33 cellular contexts compared by ENCODE assay signal in the genomic region with DNA sequence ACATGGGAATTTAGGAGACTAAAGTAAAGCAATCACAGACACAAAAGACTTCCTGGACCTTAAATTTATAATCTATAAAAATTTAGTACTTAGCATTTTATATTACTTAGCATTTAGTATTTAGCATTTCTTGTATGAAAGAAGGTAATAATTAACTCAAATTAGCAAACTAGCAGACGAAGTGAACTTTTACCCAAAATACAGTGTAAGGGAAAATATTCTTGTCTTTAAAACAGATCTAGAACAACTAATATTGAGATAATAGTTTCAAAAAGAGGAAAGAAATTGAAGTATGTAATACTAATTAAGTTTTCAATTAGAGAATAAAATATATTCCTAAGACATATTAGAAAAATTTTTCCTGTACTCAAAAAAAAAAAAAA.
"Had no signal": no experiment of that assay in that cellular context is flagged by ENCODE, and none has a peak within 500 bp of the region (broad histone marks: within the 10 kb centered on the region; RNA-seq: fewer than 3 reads in every experiment).

No MANE protein-coding gene starts in this region.

- H3K36me3 Mint-ChIP-seq: activated CD4-positive, alpha-beta memory T cell treated with anti-CD3 and anti-CD28 coated beads for 36 hours; activated naive CD4-positive, alpha-beta T cell treated with anti-CD3 and anti-CD28 coated beads, Interleukin-2, amount 50 U/mL, for 72 hours; brain; T-cell had no signal

- H3K4me1 ChIP-seq: adrenal gland, SJSA1 had no signal

- H3K36me3 ChIP-seq: adrenal gland, SJSA1 had no signal

- H3K9me3 ChIP-seq: adrenal gland, SK-N-SH had no signal

- H3K27me3 ChIP-seq: adrenal gland had no signal

- H3K4me1 Mint-ChIP-seq: activated B cell treated with CpG ODN at 0.5 μM for 24 hours, brain, T-cell, T-helper 17 cell had no signal

- FAIRE-seq: astrocyte, bronchial epithelial cell had no signal

- H3K4me3 ChIP-seq: adrenal gland, SJSA1 had no signal

- ATAC-seq: activated naive CD4-positive, alpha-beta T cell treated with anti-CD3 and anti-CD28 coated beads, Interleukin-2, amount 50 U/mL, for 72 hours; activated T-cell treated with anti-CD3 and anti-CD28 coated beads, Interleukin-2, amount 50 U/mL, for 4 hours; Panc1; T-cell; T-helper 17 cell had no signal

- H3K9ac ChIP-seq: KMS-11, SK-N-SH had no signal

- H3K9me2 ChIP-seq: SK-N-SH had no signal

- DNase-seq: activated B cell treated with CpG ODN at 0.5 μM for 24 hours; activated CD4-positive, alpha-beta memory T cell treated with anti-CD3 and anti-CD28 coated beads for 36 hours; activated CD4-positive, alpha-beta T cell treated with anti-CD3 and anti-CD28 coated beads for 4 hours; activated CD4-positive, alpha-beta T cell treated with anti-CD3 and anti-CD28 coated beads, Interleukin-2, amount 50 U/mL, for 1 hour; activated CD4-positive, CD25-positive, alpha-beta regulatory T cell treated with anti-CD3 and anti-CD28 coated beads, Interleukin-2, amount 50 U/mL, for 72 hours; activated CD8-positive, alpha-beta memory T cell treated with anti-CD3 and anti-CD28 coated beads, Interleukin-2, amount 50 U/mL, for 4 hours; activated gamma-delta T cell treated with Interleukin-2 at 50 U/mL for 16 hours; activated naive CD4-positive, alpha-beta T cell treated with anti-CD3 and anti-CD28 coated beads for 36 hours; activated T-cell treated with anti-CD3 and anti-CD28 coated beads for 4 hours; activated T-cell treated with anti-CD3 and anti-CD28 coated beads, Interleukin-2, amount 50 U/mL, for 4 hours; adrenal gland; central memory CD4-positive, alpha-beta T cell; NCI-H1092 treated with DMSO at 0.1 percent for 48 hours; NCI-H1417; NCI-H187; NCI-H2029 treated with DMSO at 0.1 percent for 48 hours; NCI-H345; NCI-H524 treated with DMSO at 0.1 percent for 48 hours; NK-92 treated with Interleukin-12 subunit alpha and Interleukin-12 subunit beta, amount 100 ng/mL, for 24 hours; RPMI8226; SK-N-SH; T-cell; T-helper 17 cell; T-helper 9 cell had no signal

- H3K4me3 Mint-ChIP-seq: activated B cell treated with CpG ODN at 0.5 μM for 24 hours; activated CD4-positive, alpha-beta memory T cell treated with anti-CD3 and anti-CD28 coated beads for 36 hours; activated naive CD4-positive, alpha-beta T cell treated with anti-CD3 and anti-CD28 coated beads for 36 hours; activated T-cell treated with anti-CD3 and anti-CD28 coated beads, Interleukin-2, amount 50 U/mL, for 4 hours; activated T-helper 1 cell treated with anti-CD3 and anti-CD28 coated beads, Interleukin-12 subunit alpha, Interleukin-12 subunit beta, Interleukin-2, Interleukin-4 antibody, amounts not matched to agents 30 ng/mL and 10 ng/mL and 1 ng/mL, durations not matched to agents 14 hours and 24 hours and 36 hours; brain; T-cell; T-helper 17 cell had no signal

- H3K27ac ChIP-seq: adrenal gland, KMS-11, SJSA1, VCaP had no signal

- H3K4me2 ChIP-seq: KMS-11, SK-N-SH had no signal

- H3K27me3 Mint-ChIP-seq: activated B cell treated with CpG ODN at 0.5 μM for 24 hours; activated CD4-positive, alpha-beta memory T cell treated with anti-CD3 and anti-CD28 coated beads for 36 hours; brain; T-cell; T-helper 17 cell had no signal

- H3K27ac Mint-ChIP-seq: activated B cell treated with CpG ODN at 0.5 μM for 24 hours; activated CD4-positive, alpha-beta memory T cell treated with anti-CD3 and anti-CD28 coated beads for 36 hours; activated naive CD4-positive, alpha-beta T cell treated with anti-CD3 and anti-CD28 coated beads for 36 hours; activated naive CD4-positive, alpha-beta T cell treated with anti-CD3 and anti-CD28 coated beads, Interleukin-2, amount 50 U/mL, for 72 hours; activated T-helper 1 cell treated with anti-CD3 and anti-CD28 coated beads, Interleukin-12 subunit alpha, Interleukin-12 subunit beta, Interleukin-2, Interleukin-4 antibody, amounts not matched to agents 30 ng/mL and 10 ng/mL and 1 ng/mL, durations not matched to agents 14 hours and 24 hours and 36 hours; T-cell; T-helper 17 cell had no signal

- H3K9me3 Mint-ChIP-seq: activated B cell treated with CpG ODN at 0.5 μM for 24 hours; activated naive CD4-positive, alpha-beta T cell treated with anti-CD3 and anti-CD28 coated beads for 36 hours; activated T-helper 1 cell treated with anti-CD3 and anti-CD28 coated beads, Interleukin-12 subunit alpha, Interleukin-12 subunit beta, Interleukin-2, Interleukin-4 antibody, amounts not matched to agents 30 ng/mL and 10 ng/mL and 1 ng/mL, durations not matched to agents 14 hours and 24 hours and 36 hours; brain had no signal
